13 cellular contexts compared by ENCODE assay signal in genomic region chr14:105385322-105385637, GRCh38. TPM values are rescaled to one million over a fixed set of nuclear protein-coding genes. Genes with fewer than 3 reads are reported as not detected.
"Had no signal": no experiment of that assay in that cellular context is flagged by ENCODE, and none has a peak within 500 bp of the region (broad histone marks: within the 10 kb centered on the region; RNA-seq: fewer than 3 reads in every experiment).

No MANE protein-coding gene starts in this region.

- FAIRE-seq: frontal cortex, small intestine had no signal

- H3K9me3 ChIP-seq: colonic mucosa, stomach, thoracic aorta, transverse colon had no signal

- H3K27me3 ChIP-seq: colonic mucosa, stomach, transverse colon had no signal

- H3K27ac ChIP-seq: colonic mucosa, stomach, thoracic aorta, transverse colon had no signal

- H3K4me1 ChIP-seq: colonic mucosa, transverse colon had no signal

- H3K4me3 ChIP-seq: colonic mucosa, stomach, thoracic aorta, transverse colon had no signal

- DNase-seq: colonic mucosa; effector CD4-positive, alpha-beta T cell; endodermal cell; left ventricle myocardium superior; mesendoderm; naive B cell; small intestine; stimulated activated CD4-positive, alpha-beta T cell treated with anti-CD3 and anti-CD28 coated beads, Interleukin-12 subunit alpha, Interleukin-12 subunit beta, amount 100 ng/mL, for 4 hours; stimulated activated naive CD4-positive, alpha-beta T cell; stomach; transverse colon had no signal

- H3K36me3 ChIP-seq: colonic mucosa had no signal

RNA-seq across cellular contexts. Expression of gene TEX22, which starts 13.1 kb away (rescaled TPM):
- total RNA-seq: thoracic aorta had no signal
